1 cellular context compared by ENCODE assay signal in genomic region chr17:78255953-78256704, GRCh38.
TF ChIP-seq lines count a peak whose summit lies in the region.

No MANE protein-coding gene starts in this region.

TF ChIP-seq in H1, 55 proteins besides CTCF, POLR2A, EP300 and RAD21:
- no peak for TF ChIP-seq GABPA (IDR thresholded peaks at IDR 0.05; ENCODE audit: borderline replicate concordance, insufficient read depth, low read length)
- no peak for TF ChIP-seq TAF7 (optimal IDR thresholded peaks at IDR 0.05; ENCODE audit: borderline replicate concordance, low read depth, low read length)
- TF ChIP-seq SP1 (IDR thresholded peaks at IDR 0.05; ENCODE audit: low read depth, low read length), result no peak
- no peak for TF ChIP-seq TEAD4 (IDR thresholded peaks at IDR 0.05; ENCODE audit: low read depth, low read length)
- TF ChIP-seq TCF12 (IDR thresholded peaks at IDR 0.05; ENCODE audit: low read depth, low read length), result no peak
- no peak for TF ChIP-seq SIRT6 (IDR thresholded peaks at IDR 0.05; ENCODE audit: low read length)
- TF ChIP-seq PHF8 (conservative IDR thresholded peaks at IDR 0.05; ENCODE audit: low read depth, low read length), result no peak
- no peak for TF ChIP-seq CEBPB (IDR thresholded peaks at IDR 0.05; ENCODE audit: low read depth, low read length)
- no peak for TF ChIP-seq SIX5 (IDR thresholded peaks at IDR 0.05; ENCODE audit: low read depth, low read length)
- no peak for TF ChIP-seq EZH2 (IDR thresholded peaks at IDR 0.05; ENCODE audit: low read depth, low read length, severe bottlenecking)
- TF ChIP-seq USF2 (IDR thresholded peaks at IDR 0.05; ENCODE audit: low read length), result no peak
- no peak for TF ChIP-seq E2F6 (IDR thresholded peaks at IDR 0.05)
- no peak for TF ChIP-seq GTF2F1 (IDR thresholded peaks at IDR 0.05; ENCODE audit: borderline replicate concordance, low read depth, low read length)
- no peak for TF ChIP-seq TBP (IDR thresholded peaks at IDR 0.05; ENCODE audit: low read depth, low read length)
- TF ChIP-seq SP2 (IDR thresholded peaks at IDR 0.05; ENCODE audit: low read length), result no peak
- no peak for TF ChIP-seq FOSL1 (IDR thresholded peaks at IDR 0.05; ENCODE audit: insufficient read depth, low read depth, low read length)
